In the genomic region with DNA sequence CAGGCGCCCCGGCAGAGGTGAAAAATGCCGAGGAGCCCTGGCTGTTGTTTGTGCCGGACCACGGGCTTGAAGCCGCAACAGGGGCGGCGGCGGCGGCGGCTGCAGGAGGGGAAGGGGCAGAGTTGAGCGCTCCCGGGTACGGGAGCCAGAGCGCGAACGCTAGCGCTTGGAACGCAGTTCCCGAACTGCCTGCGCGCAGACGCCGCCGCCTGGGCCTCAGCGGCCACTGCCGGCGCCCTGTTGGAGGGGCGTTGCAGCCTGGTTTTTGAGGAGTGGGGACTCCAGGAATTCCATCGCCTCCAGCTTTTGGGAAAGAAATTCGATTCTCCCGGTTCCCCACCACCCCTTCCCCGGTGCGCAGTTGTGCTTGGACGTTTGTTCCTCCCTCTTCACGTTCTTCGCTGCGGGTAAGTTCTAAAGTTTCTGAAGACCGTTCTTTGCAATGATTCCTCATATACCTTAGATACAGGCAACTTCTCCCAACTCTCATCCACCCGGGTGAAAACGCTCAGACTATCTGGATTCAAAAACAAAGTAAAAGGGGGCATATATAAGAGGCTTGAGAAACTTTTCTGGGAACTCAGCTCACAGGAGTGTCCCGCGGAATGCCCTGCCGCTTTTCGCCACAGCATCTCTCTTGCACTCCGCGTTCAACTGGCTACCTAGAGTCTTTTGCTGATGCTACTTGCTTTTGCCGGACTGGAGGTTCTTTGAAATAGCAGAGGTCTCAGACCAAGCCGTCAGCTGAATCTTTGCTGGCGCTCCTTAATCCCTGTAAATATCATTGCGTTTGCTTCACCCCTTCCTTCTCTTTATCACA, we compare ENCODE assay signal across 8 cellular contexts. TPM values are rescaled to one million over a fixed set of nuclear protein-coding genes. Genes with fewer than 3 reads are reported as not detected.
DNase-seq lines count a peak whose midpoint lies in the region; ATAC-seq and TF ChIP-seq lines count a peak whose summit lies in the region.

No MANE protein-coding gene starts in this region.

- DNase-seq in Ammon's horn (ENCODE audit: low spot score) = peak; percentile 75
- DNase-seq in NCI-H69 (lab: John Stamatoyannopoulos, UW) = peak; percentile 70
- peak; percentile 24 to 45 for DNase-seq in T47D (ENCODE audit: low read depth in 1 of 2, low spot score in 1 of 2)
- peak; percentile 50 for DNase-seq in iPS-NIHi7 (ENCODE audit: extremely low spot score)
- DNase-seq in sigmoid colon = peak; percentile 74
- no peak for DNase-seq in GF-D8 (lab: John Stamatoyannopoulos, UW)
- no peak for DNase-seq in HPDE6-E6E7 (ENCODE audit: extremely low spot score)

- peaks cover 0 to 52% (median 34%) of the 10 kb centered on the region in 4 donors for H3K4me1 ChIP-seq in sigmoid colon

- 1 to 3% methylated on average over 51 of the region's 51 CpGs for WGBS in sigmoid colon, 2 donors

- peak in 1 of 4 experiments; percentile 26 for TF ChIP-seq CTCF in sigmoid colon (IDR thresholded peaks at IDR 0.05)

- in situ Hi-C loops in T47D (cut with HindIII; ENCODE audit: low pct_unique_long_range_greater_than_20kb, low sequenced_read_pairs) = no loop called here

- peak in 1 of 2 donors; percentile 15 for TF ChIP-seq POLR2A in sigmoid colon (IDR thresholded peaks at IDR 0.05)

- intact Hi-C loops in sigmoid colon (cut with DNase I) = loop anchor here (5.0 to 10.0 kb wide), 3 partner anchors 77 to 737 kb away; no protein-coding TSS in a partner anchor

- no peak for TF ChIP-seq EP300 in sigmoid colon (IDR thresholded peaks at IDR 0.05)

- peak; percentile 29 for ATAC-seq in GM18511 (IDR thresholded peaks at IDR 0.05; ENCODE audit: unreplicated experiment)

- no peaks in the 10 kb centered on the region for H3K9me3 ChIP-seq in sigmoid colon

- no peaks in the 10 kb centered on the region for H3K36me3 ChIP-seq in sigmoid colon

- peak overlapping the region; percentile 87 to 97 (median 90) for H3K4me3 ChIP-seq in sigmoid colon

- peak overlapping the region; percentile 93 to 99 (median 94) for H3K27ac ChIP-seq in sigmoid colon

- no peaks in the 10 kb centered on the region for H3K27me3 ChIP-seq in sigmoid colon

RNA-seq across cellular contexts. Expression of a gene that starts 1.0 kb away (rescaled TPM):
- total RNA-seq in sigmoid colon = 10 to 100 TPM; 46.2 to 74.2 (median 61.4) TPM
- 1 to 10 TPM in 1 of 3 donors, under 1 TPM in 2; under 0.01 to 1.3 (median under 0.01) TPM for polyA plus RNA-seq in sigmoid colon

Comparison
In these comparisons a context has a peak if more than half of its experiments do, and no peak if none do; other contexts are left out.
1. DNase-seq: peak in Ammon's horn (single experiment), NCI-H69 (single experiment), T47D (2 of 2), iPS-NIHi7 (single experiment) and sigmoid colon (single experiment); none in GF-D8 (single experiment) and HPDE6-E6E7 (single experiment).